ENCODE assay signal across 31 cellular contexts in the genomic region with DNA sequence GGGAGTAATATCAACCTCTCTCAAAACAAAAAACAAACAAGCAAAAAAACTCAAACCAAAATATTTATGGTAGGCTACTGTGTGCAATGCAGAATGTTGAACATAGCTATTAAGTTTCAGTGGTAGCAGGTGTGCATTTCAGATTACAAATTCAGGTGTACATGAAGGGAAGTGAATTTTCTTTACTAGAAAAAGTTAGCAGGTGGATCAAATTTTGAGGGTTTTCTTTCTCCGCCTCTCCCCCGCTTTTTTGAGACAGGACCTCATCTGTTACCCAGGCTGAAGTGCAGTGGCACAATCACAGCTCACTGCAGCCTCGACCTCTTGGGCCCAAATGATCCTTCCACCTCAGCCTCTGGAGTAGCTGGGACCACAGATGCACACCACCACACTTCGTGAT.
"Had no signal": no experiment of that assay in that cellular context is flagged by ENCODE, and none has a peak within 500 bp of the region (broad histone marks: within the 10 kb centered on the region; RNA-seq: fewer than 3 reads in every experiment).

No MANE protein-coding gene starts in this region.

- H3K4me1 Mint-ChIP-seq: activated CD4-positive, alpha-beta memory T cell treated with anti-CD3 and anti-CD28 coated beads, Interleukin-2, amount 10 ng/mL, durations not matched to agents 7 days and 5 days; activated CD4-positive, alpha-beta T cell treated with anti-CD3 and anti-CD28 coated beads, Interleukin-2, amount 10 ng/mL, durations not matched to agents 7 days and 5 days; activated naive CD4-positive, alpha-beta T cell treated with anti-CD3 and anti-CD28 coated beads, Interleukin-2, amount 10 ng/mL, durations not matched to agents 7 days and 5 days; activated naive CD8-positive, alpha-beta T cell treated with anti-CD3 and anti-CD28 coated beads, Interleukin-2, amount 10 ng/mL, durations not matched to agents 7 days and 5 days; brain had no signal

- ATAC-seq: activated naive CD4-positive, alpha-beta T cell treated with anti-CD3 and anti-CD28 coated beads, Interleukin-2, amount 50 U/mL, for 72 hours; activated T-cell treated with anti-CD3 and anti-CD28 coated beads, Interleukin-2, amount 50 U/mL, for 72 hours; gastroesophageal sphincter; heart right ventricle had no signal

- H3K27ac ChIP-seq: ascending aorta, breast epithelium, cardiac muscle cell, colonic mucosa, epithelial cell of prostate, esophagus squamous epithelium, gastroesophageal sphincter, heart right ventricle, hepatocyte had no signal

- H3K27ac Mint-ChIP-seq: activated CD4-positive, alpha-beta memory T cell treated with anti-CD3 and anti-CD28 coated beads, Interleukin-2, amount 10 ng/mL, durations not matched to agents 7 days and 5 days; activated CD4-positive, alpha-beta T cell treated with anti-CD3 and anti-CD28 coated beads, Interleukin-2, amount 10 ng/mL, durations not matched to agents 7 days and 5 days; activated naive CD4-positive, alpha-beta T cell treated with anti-CD3 and anti-CD28 coated beads, Interleukin-2, amount 10 ng/mL, durations not matched to agents 7 days and 5 days; activated naive CD4-positive, alpha-beta T cell treated with anti-CD3 and anti-CD28 coated beads, Interleukin-2, amount 50 U/mL, for 72 hours; activated naive CD8-positive, alpha-beta T cell treated with anti-CD3 and anti-CD28 coated beads, Interleukin-2, amount 10 ng/mL, durations not matched to agents 7 days and 5 days; activated T-cell treated with anti-CD3 and anti-CD28 coated beads, Interleukin-2, amount 50 U/mL, for 24 hours; activated T-cell treated with anti-CD3 and anti-CD28 coated beads, Interleukin-2, amount 50 U/mL, for 72 hours; brain had no signal

- DNase-seq: activated CD4-positive, alpha-beta memory T cell treated with anti-CD3 and anti-CD28 coated beads, Interleukin-2, amount 10 ng/mL, durations not matched to agents 7 days and 5 days; activated CD4-positive, alpha-beta T cell treated with anti-CD3 and anti-CD28 coated beads for 1 hour; activated CD4-positive, alpha-beta T cell treated with anti-CD3 and anti-CD28 coated beads for 4 hours; activated CD4-positive, alpha-beta T cell treated with anti-CD3 and anti-CD28 coated beads, Interleukin-2, amount 10 ng/mL, durations not matched to agents 7 days and 5 days; activated CD4-positive, alpha-beta T cell treated with anti-CD3 and anti-CD28 coated beads, Interleukin-2, amount 50 U/mL, for 4 hours; activated CD4-positive, CD25-positive, alpha-beta regulatory T cell; activated CD8-positive, alpha-beta memory T cell treated with anti-CD3 and anti-CD28 coated beads, Interleukin-2, amount 50 U/mL, for 48 hours; activated gamma-delta T cell; activated naive CD4-positive, alpha-beta T cell; activated naive CD4-positive, alpha-beta T cell treated with anti-CD3 and anti-CD28 coated beads, Interleukin-2, amount 10 ng/mL, durations not matched to agents 7 days and 5 days; activated naive CD8-positive, alpha-beta T cell treated with anti-CD3 and anti-CD28 coated beads, Interleukin-2, amount 10 ng/mL, durations not matched to agents 7 days and 5 days; activated T-cell treated with anti-CD3 and anti-CD28 coated beads for 4 hours; activated T-cell treated with anti-CD3 and anti-CD28 coated beads, Interleukin-2, amount 50 U/mL, for 24 hours; activated T-cell treated with anti-CD3 and anti-CD28 coated beads, Interleukin-2, amount 50 U/mL, for 72 hours; central memory CD4-positive, alpha-beta T cell; cerebellar nuclear complex; colonic mucosa; effector CD8-positive, alpha-beta T cell; esophagus squamous epithelium; foreskin melanocyte; heart right ventricle had no signal

- H3K9me3 Mint-ChIP-seq: activated CD4-positive, alpha-beta memory T cell treated with anti-CD3 and anti-CD28 coated beads, Interleukin-2, amount 10 ng/mL, durations not matched to agents 7 days and 5 days; activated CD4-positive, alpha-beta T cell treated with anti-CD3 and anti-CD28 coated beads, Interleukin-2, amount 10 ng/mL, durations not matched to agents 7 days and 5 days; activated naive CD4-positive, alpha-beta T cell treated with anti-CD3 and anti-CD28 coated beads, Interleukin-2, amount 10 ng/mL, durations not matched to agents 7 days and 5 days; activated naive CD4-positive, alpha-beta T cell treated with anti-CD3 and anti-CD28 coated beads, Interleukin-2, amount 50 U/mL, for 72 hours; activated naive CD8-positive, alpha-beta T cell treated with anti-CD3 and anti-CD28 coated beads, Interleukin-2, amount 10 ng/mL, durations not matched to agents 7 days and 5 days; activated T-cell treated with anti-CD3 and anti-CD28 coated beads, Interleukin-2, amount 50 U/mL, for 24 hours; activated T-cell treated with anti-CD3 and anti-CD28 coated beads, Interleukin-2, amount 50 U/mL, for 72 hours had no signal

- H2AFZ ChIP-seq: hepatocyte had no signal

- H3K4me3 Mint-ChIP-seq: activated CD4-positive, alpha-beta memory T cell treated with anti-CD3 and anti-CD28 coated beads, Interleukin-2, amount 10 ng/mL, durations not matched to agents 7 days and 5 days; activated CD4-positive, alpha-beta T cell treated with anti-CD3 and anti-CD28 coated beads, Interleukin-2, amount 10 ng/mL, durations not matched to agents 7 days and 5 days; activated naive CD4-positive, alpha-beta T cell treated with anti-CD3 and anti-CD28 coated beads, Interleukin-2, amount 10 ng/mL, durations not matched to agents 7 days and 5 days; activated naive CD8-positive, alpha-beta T cell treated with anti-CD3 and anti-CD28 coated beads, Interleukin-2, amount 10 ng/mL, durations not matched to agents 7 days and 5 days; activated T-cell treated with anti-CD3 and anti-CD28 coated beads, Interleukin-2, amount 50 U/mL, for 24 hours; activated T-cell treated with anti-CD3 and anti-CD28 coated beads, Interleukin-2, amount 50 U/mL, for 72 hours; brain had no signal

- H3K36me3 ChIP-seq: ascending aorta, breast epithelium, cardiac muscle cell, colonic mucosa, esophagus squamous epithelium, gastroesophageal sphincter, heart right ventricle had no signal

- H3K27me3 ChIP-seq: ascending aorta, breast epithelium, cardiac muscle cell, colonic mucosa, esophagus squamous epithelium, gastroesophageal sphincter, hepatocyte had no signal

- H3K27me3 Mint-ChIP-seq: activated CD4-positive, alpha-beta memory T cell treated with anti-CD3 and anti-CD28 coated beads, Interleukin-2, amount 10 ng/mL, durations not matched to agents 7 days and 5 days; activated CD4-positive, alpha-beta T cell treated with anti-CD3 and anti-CD28 coated beads, Interleukin-2, amount 10 ng/mL, durations not matched to agents 7 days and 5 days; activated naive CD4-positive, alpha-beta T cell treated with anti-CD3 and anti-CD28 coated beads, Interleukin-2, amount 10 ng/mL, durations not matched to agents 7 days and 5 days; activated T-cell treated with anti-CD3 and anti-CD28 coated beads, Interleukin-2, amount 50 U/mL, for 24 hours had no signal

- FAIRE-seq: endometrium, endothelial cell of umbilical vein had no signal

- H3K4me2 ChIP-seq: hepatocyte had no signal

- H3K4me3 ChIP-seq: ascending aorta, breast epithelium, cardiac muscle cell, colonic mucosa, esophagus squamous epithelium, gastroesophageal sphincter, heart right ventricle, hepatocyte had no signal

- H3K9me3 ChIP-seq: ascending aorta, breast epithelium, colonic mucosa, esophagus squamous epithelium, gastroesophageal sphincter, heart right ventricle had no signal

- H3K4me1 ChIP-seq: ascending aorta, breast epithelium, colonic mucosa, esophagus squamous epithelium, gastroesophageal sphincter, heart right ventricle had no signal

- H3K36me3 Mint-ChIP-seq: activated naive CD4-positive, alpha-beta T cell treated with anti-CD3 and anti-CD28 coated beads, Interleukin-2, amount 10 ng/mL, durations not matched to agents 7 days and 5 days; activated naive CD4-positive, alpha-beta T cell treated with anti-CD3 and anti-CD28 coated beads, Interleukin-2, amount 50 U/mL, for 72 hours; activated naive CD8-positive, alpha-beta T cell treated with anti-CD3 and anti-CD28 coated beads, Interleukin-2, amount 10 ng/mL, durations not matched to agents 7 days and 5 days; brain had no signal

- H3K79me2 ChIP-seq: hepatocyte had no signal
